ENCODE assay signal across 23 cellular contexts in the genomic region with DNA sequence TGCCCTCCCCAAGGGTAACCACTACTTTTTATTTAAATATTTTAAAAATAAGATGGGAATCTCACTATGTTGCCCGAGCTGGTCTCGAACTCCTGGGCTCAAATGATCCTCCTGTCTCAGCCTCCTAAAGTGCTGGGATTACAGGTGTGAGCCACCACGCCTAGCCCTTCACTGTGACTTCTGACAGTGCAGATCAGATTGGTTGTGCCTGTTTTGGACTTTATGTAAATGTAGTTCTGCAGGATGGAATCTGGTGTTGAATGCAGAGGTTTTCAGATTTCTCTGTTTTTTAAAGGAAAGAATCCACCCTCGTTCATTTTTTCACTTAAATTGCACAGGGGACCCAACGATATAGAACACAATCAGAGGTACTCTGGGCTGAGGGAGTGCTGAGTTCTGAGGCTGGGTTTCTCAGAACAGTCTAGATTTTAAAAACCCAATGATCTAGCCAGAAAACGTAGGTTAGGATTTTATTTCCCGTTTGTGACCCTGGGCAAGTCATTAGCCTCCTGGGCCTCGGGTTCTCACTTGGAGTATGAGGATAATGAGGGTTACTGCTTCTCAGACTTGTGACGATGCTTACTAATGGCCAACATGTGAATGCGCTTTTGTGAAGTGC. TPM values are rescaled to one million over a fixed set of nuclear protein-coding genes. Genes with fewer than 3 reads are reported as not detected.
"Had no signal": no experiment of that assay in that cellular context is flagged by ENCODE, and none has a peak within 500 bp of the region (broad histone marks: within the 10 kb centered on the region; RNA-seq: fewer than 3 reads in every experiment).

No MANE protein-coding gene starts in this region.

- H3K9me3 ChIP-seq: ascending aorta, breast epithelium, left ventricle myocardium inferior, tibial artery, vagina had no signal

- H3K27me3 Mint-ChIP-seq: activated naive CD8-positive, alpha-beta T cell treated with anti-CD3 and anti-CD28 coated beads, Interleukin-2, amount 50 U/mL, for 24 hours had no signal

- H3K4me3 ChIP-seq: ascending aorta, breast epithelium, left ventricle myocardium inferior, tibial artery, vagina had no signal

- H3K36me3 ChIP-seq: breast epithelium had no signal

- ATAC-seq: activated naive CD8-positive, alpha-beta T cell treated with anti-CD3 and anti-CD28 coated beads, Interleukin-2, amount 50 U/mL, for 24 hours; foreskin keratinocyte had no signal

- H3K27ac ChIP-seq: breast epithelium, foreskin keratinocyte, VCaP had no signal

- H3K9me3 Mint-ChIP-seq: activated naive CD4-positive, alpha-beta T cell treated with anti-CD3 and anti-CD28 coated beads, Interleukin-2, amount 10 ng/mL, durations not matched to agents 7 days and 5 days; activated naive CD8-positive, alpha-beta T cell treated with anti-CD3 and anti-CD28 coated beads, Interleukin-2, amount 50 U/mL, for 24 hours; dendritic cell treated with granulocyte-macrophage colony-stimulating factor and Interleukin-4, amounts not matched to agents 40 ng/mL and 50 ng/mL, for 4 days; nephron had no signal

- H3K36me3 Mint-ChIP-seq: activated naive CD4-positive, alpha-beta T cell treated with anti-CD3 and anti-CD28 coated beads, Interleukin-2, amount 10 ng/mL, durations not matched to agents 7 days and 5 days had no signal

- H3K4me1 ChIP-seq: ascending aorta, foreskin keratinocyte, vagina had no signal

- H3K4me3 Mint-ChIP-seq: activated naive CD4-positive, alpha-beta T cell treated with anti-CD3 and anti-CD28 coated beads, Interleukin-2, amount 10 ng/mL, durations not matched to agents 7 days and 5 days; activated naive CD8-positive, alpha-beta T cell treated with anti-CD3 and anti-CD28 coated beads, Interleukin-2, amount 50 U/mL, for 24 hours; dendritic cell treated with granulocyte-macrophage colony-stimulating factor and Interleukin-4, amounts not matched to agents 40 ng/mL and 50 ng/mL, for 4 days; nephron had no signal

- H3K27ac Mint-ChIP-seq: activated naive CD4-positive, alpha-beta T cell treated with anti-CD3 and anti-CD28 coated beads, Interleukin-2, amount 10 ng/mL, durations not matched to agents 7 days and 5 days; activated naive CD8-positive, alpha-beta T cell treated with anti-CD3 and anti-CD28 coated beads, Interleukin-2, amount 50 U/mL, for 24 hours; dendritic cell treated with granulocyte-macrophage colony-stimulating factor and Interleukin-4, amounts not matched to agents 40 ng/mL and 50 ng/mL, for 4 days; nephron had no signal

- H3K27me3 ChIP-seq: ascending aorta, breast epithelium, foreskin keratinocyte, tibial artery, vagina had no signal

- DNase-seq: activated CD4-positive, CD25-positive, alpha-beta regulatory T cell treated with anti-CD3 and anti-CD28 coated beads, Interleukin-2, amount 50 U/mL, for 72 hours; activated naive CD4-positive, alpha-beta T cell treated with anti-CD3 and anti-CD28 coated beads, Interleukin-2, amount 10 ng/mL, durations not matched to agents 7 days and 5 days; activated naive CD8-positive, alpha-beta T cell treated with anti-CD3 and anti-CD28 coated beads, Interleukin-2, amount 50 U/mL, for 24 hours; activated T-cell treated with anti-CD3 and anti-CD28 coated beads for 4 hours; effector memory CD4-positive, alpha-beta T cell; foreskin keratinocyte; kidney; left ventricle myocardium inferior; mammary epithelial cell; retina; stimulated activated CD4-positive, alpha-beta T cell treated with anti-CD3 and anti-CD28 coated beads, Interleukin-12 subunit alpha, Interleukin-12 subunit beta, amount 100 ng/mL, for 4 hours; stimulated activated CD4-positive, alpha-beta T cell treated with anti-CD3 and anti-CD28 coated beads, Interleukin-1b, Interleukin-23, amount 100 ng/mL, for 48 hours; stimulated activated CD8-positive, alpha-beta memory T cell treated with anti-CD3 and anti-CD28 coated beads, Interleukin-4, amount 100 ng/mL, for 48 hours; T-helper 2 cell; tibial artery had no signal

RNA-seq across cellular contexts. Expression of gene SMIM41, which starts 21.4 kb away (rescaled TPM):
- total RNA-seq: activated CD8-positive, alpha-beta memory T cell treated with anti-CD3 and anti-CD28 coated beads for 36 hours; endothelial cell of umbilical vein; foreskin keratinocyte had no signal
- polyA plus RNA-seq: endothelial cell of umbilical vein, foreskin keratinocyte, mammary epithelial cell had no signal
